ENCODE assay signal across 12 cellular contexts in the genomic region with DNA sequence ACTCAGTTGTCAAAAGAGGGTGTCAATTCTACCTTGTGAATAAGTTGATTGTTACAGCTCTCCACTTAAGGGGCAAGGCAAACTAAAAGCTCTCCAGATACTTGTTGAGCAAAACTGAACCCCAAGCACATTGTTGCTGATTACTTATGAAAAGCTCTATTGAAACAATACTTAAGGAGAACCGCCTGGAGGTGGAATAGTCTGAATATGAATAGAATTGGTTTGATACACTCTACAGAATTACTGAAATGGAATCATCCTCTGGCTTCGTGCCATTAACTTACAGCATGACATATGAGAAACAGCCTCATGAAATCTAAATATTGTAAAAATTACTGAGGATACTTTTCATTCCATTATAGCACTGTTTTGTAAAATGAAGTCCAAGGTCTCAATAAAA.
DNase-seq lines count a peak whose midpoint lies in the region; ATAC-seq and TF ChIP-seq lines count a peak whose summit lies in the region.
"Had no signal": no experiment of that assay in that cellular context is flagged by ENCODE, and none has a peak within 500 bp of the region (broad histone marks: within the 10 kb centered on the region; RNA-seq: fewer than 3 reads in every experiment).

No MANE protein-coding gene starts in this region.

- peak overlapping the region; percentile 5 to 38 for H3K27ac ChIP-seq in breast epithelium
- no peak overlapping the region for H3K27ac ChIP-seq in substantia nigra (ENCODE audit: low read depth, low read length, poor library complexity, severe bottlenecking)
- H3K27ac ChIP-seq: RWPE1 had no signal

- intact Hi-C loops in breast epithelium (cut with DNase I; ENCODE audit: low total_unique reads) = no loop called here

- TF ChIP-seq CTCF in breast epithelium (IDR thresholded peaks at IDR 0.05) = no peak

- H3K9me3 Mint-ChIP-seq in activated naive CD8-positive, alpha-beta T cell treated with anti-CD3 and anti-CD28 coated beads, Interleukin-2, amount 50 U/mL, for 24 hours = no peaks in the 10 kb centered on the region
- H3K9me3 Mint-ChIP-seq: CD4-positive, alpha-beta T cell had no signal

- no peak overlapping the region for H3K27ac Mint-ChIP-seq in activated naive CD8-positive, alpha-beta T cell treated with anti-CD3 and anti-CD28 coated beads, Interleukin-2, amount 50 U/mL, for 24 hours
- H3K27ac Mint-ChIP-seq: CD4-positive, alpha-beta T cell had no signal

- H3K27me3 ChIP-seq in breast epithelium = no peaks in the 10 kb centered on the region

- H3K9me3 ChIP-seq in breast epithelium = no peaks in the 10 kb centered on the region

- no peak overlapping the region for H3K4me3 ChIP-seq in breast epithelium

- ATAC-seq in activated naive CD8-positive, alpha-beta T cell treated with anti-CD3 and anti-CD28 coated beads, Interleukin-2, amount 50 U/mL, for 24 hours = no peak
- ATAC-seq in HG02973 (IDR thresholded peaks at IDR 0.05; ENCODE audit: unreplicated experiment) = no peak

- H3K4me1 Mint-ChIP-seq in activated naive CD8-positive, alpha-beta T cell treated with anti-CD3 and anti-CD28 coated beads, Interleukin-2, amount 50 U/mL, for 24 hours = no peaks in the 10 kb centered on the region

- DNase-seq in ELR (ENCODE audit: low read depth) (peak; percentile 53), NCI-H2029 treated with DMSO at 0.1 percent for 48 hours (lab: John Stamatoyannopoulos, UW) (peak; percentile 94), breast epithelium (ENCODE audit: low spot score in 2 of 2) (no peak), lung microvascular endothelial cell (ENCODE audit: low read depth in 2 of 2) (peak; percentile 68 to 87), substantia nigra (lab: John Stamatoyannopoulos, UW) (no peak)
- no peak for DNase-seq in activated naive CD8-positive, alpha-beta T cell treated with anti-CD3 and anti-CD28 coated beads, Interleukin-2, amount 50 U/mL, for 24 hours
- DNase-seq in activated CD4-positive, alpha-beta T cell treated with anti-CD3 and anti-CD28 coated beads for 1 hour = no peak
- DNase-seq: CD4-positive, alpha-beta T cell; effector memory CD4-positive, alpha-beta T cell; NCI-H2227 treated with DMSO at 0.1 percent for 48 hours had no signal

- H3K36me3 ChIP-seq in breast epithelium = no peaks in the 10 kb centered on the region

- no peak overlapping the region for H3K4me3 Mint-ChIP-seq in activated naive CD8-positive, alpha-beta T cell treated with anti-CD3 and anti-CD28 coated beads, Interleukin-2, amount 50 U/mL, for 24 hours
- H3K4me3 Mint-ChIP-seq: CD4-positive, alpha-beta T cell had no signal

- H3K36me3 Mint-ChIP-seq in activated naive CD8-positive, alpha-beta T cell treated with anti-CD3 and anti-CD28 coated beads, Interleukin-2, amount 50 U/mL, for 24 hours (ENCODE audit: low read depth) = peaks cover 14% of the 10 kb centered on the region

- no peaks in the 10 kb centered on the region for H3K27me3 Mint-ChIP-seq in activated naive CD8-positive, alpha-beta T cell treated with anti-CD3 and anti-CD28 coated beads, Interleukin-2, amount 50 U/mL, for 24 hours
- H3K27me3 Mint-ChIP-seq: CD4-positive, alpha-beta T cell had no signal

- TF ChIP-seq POLR2A in breast epithelium (IDR thresholded peaks at IDR 0.05) = no peak

- H3K4me1 ChIP-seq in breast epithelium = no peaks in the 10 kb centered on the region

Comparison
In these comparisons a context has a peak if more than half of its experiments do, and no peak if none do; other contexts are left out.
1. DNase-seq: peak in ELR (single experiment), NCI-H2029 treated with DMSO at 0.1 percent for 48 hours (single experiment) and lung microvascular endothelial cell (2 of 2); none in breast epithelium (0 of 2), activated naive CD8-positive, alpha-beta T cell treated with anti-CD3 and anti-CD28 coated beads, Interleukin-2, amount 50 U/mL, for 24 hours (single experiment), activated CD4-positive, alpha-beta T cell treated with anti-CD3 and anti-CD28 coated beads for 1 hour (single experiment) and substantia nigra (0 of 49).